1 cellular context compared by ENCODE assay signal in the genomic region with DNA sequence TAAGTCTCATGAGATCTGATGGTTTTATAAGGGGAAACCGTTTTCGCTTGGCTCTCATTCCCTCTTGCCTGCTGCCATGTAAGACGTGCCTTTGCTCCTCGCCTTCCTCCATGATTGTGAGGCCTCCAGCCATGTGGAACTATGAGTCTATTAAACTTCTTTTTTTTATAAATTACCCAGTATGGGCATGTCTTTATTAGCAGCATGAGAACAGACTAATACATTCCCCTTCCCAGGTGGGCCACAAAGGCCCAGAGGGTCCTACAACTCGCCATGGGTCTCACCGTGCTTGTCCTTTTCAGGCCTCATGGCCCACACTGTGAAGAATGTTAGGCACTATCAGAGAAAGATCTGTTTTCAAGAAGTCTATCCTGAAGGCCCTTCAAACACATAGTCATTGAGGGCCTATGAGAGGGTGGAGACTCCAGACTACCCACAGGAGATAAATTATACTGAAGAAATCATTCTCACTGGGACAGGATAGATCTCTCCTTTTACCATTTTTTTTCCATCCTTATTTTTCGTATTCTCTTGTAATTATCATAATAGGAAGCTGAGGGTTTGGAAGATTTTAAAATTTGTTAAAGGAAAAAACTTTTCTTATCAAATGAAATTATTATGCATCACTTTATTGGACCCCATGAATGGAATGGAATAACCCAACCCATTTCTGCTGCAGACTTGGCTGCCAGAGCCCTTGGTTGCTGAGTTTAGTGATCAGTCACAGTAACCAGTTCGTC.
TF ChIP-seq lines count a peak whose summit lies in the region.

No MANE protein-coding gene starts in this region.

TF ChIP-seq in HepG2, 621 proteins besides CTCF, POLR2A, EP300 and RAD21:
- no peak for TF ChIP-seq ZNF333 (CRISPR knock-in tag; IDR thresholded peaks at IDR 0.05; ENCODE audit: borderline replicate concordance)
- no peak for TF ChIP-seq ADNP (CRISPR knock-in tag; IDR thresholded peaks at IDR 0.05)
- TF ChIP-seq ZSCAN30 (CRISPR knock-in tag; IDR thresholded peaks at IDR 0.05), result 0 out of 2 replicates have a peak, but pooled peaks have one; percentile 33
- TF ChIP-seq MTF2 (CRISPR knock-in tag; IDR thresholded peaks at IDR 0.05; ENCODE audit: borderline replicate concordance), result 0 out of 2 replicates have a peak, but pooled peaks have one; percentile 67
- TF ChIP-seq, protein P1, sequence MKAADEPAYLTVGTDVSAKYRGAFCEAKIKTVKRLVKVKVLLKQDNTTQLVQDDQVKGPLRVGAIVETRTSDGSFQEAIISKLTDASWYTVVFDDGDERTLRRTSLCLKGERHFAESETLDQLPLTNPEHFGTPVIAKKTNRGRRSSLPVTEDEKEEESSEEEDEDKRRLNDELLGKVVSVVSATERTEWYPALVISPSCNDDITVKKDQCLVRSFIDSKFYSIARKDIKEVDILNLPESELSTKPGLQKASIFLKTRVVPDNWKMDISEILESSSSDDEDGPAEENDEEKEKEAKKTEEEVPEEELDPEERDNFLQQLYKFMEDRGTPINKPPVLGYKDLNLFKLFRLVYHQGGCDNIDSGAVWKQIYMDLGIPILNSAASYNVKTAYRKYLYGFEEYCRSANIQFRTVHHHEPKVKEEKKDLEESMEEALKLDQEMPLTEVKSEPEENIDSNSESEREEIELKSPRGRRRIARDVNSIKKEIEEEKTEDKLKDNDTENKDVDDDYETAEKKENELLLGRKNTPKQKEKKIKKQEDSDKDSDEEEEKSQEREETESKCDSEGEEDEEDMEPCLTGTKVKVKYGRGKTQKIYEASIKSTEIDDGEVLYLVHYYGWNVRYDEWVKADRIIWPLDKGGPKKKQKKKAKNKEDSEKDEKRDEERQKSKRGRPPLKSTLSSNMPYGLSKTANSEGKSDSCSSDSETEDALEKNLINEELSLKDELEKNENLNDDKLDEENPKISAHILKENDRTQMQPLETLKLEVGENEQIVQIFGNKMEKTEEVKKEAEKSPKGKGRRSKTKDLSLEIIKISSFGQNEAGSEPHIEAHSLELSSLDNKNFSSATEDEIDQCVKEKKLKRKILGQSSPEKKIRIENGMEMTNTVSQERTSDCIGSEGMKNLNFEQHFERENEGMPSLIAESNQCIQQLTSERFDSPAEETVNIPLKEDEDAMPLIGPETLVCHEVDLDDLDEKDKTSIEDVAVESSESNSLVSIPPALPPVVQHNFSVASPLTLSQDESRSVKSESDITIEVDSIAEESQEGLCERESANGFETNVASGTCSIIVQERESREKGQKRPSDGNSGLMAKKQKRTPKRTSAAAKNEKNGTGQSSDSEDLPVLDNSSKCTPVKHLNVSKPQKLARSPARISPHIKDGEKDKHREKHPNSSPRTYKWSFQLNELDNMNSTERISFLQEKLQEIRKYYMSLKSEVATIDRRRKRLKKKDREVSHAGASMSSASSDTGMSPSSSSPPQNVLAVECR (CRISPR knock-in tag; IDR thresholded peaks at IDR 0.05; ENCODE audit: borderline replicate concordance), result peak; percentile 27; the same call in 1 of the 2 replicates
- TF ChIP-seq NCOA1 (CRISPR knock-in tag; IDR thresholded peaks at IDR 0.05), result 0 out of 2 replicates have a peak, but pooled peaks have one; percentile 56
- TF ChIP-seq, protein P2, sequence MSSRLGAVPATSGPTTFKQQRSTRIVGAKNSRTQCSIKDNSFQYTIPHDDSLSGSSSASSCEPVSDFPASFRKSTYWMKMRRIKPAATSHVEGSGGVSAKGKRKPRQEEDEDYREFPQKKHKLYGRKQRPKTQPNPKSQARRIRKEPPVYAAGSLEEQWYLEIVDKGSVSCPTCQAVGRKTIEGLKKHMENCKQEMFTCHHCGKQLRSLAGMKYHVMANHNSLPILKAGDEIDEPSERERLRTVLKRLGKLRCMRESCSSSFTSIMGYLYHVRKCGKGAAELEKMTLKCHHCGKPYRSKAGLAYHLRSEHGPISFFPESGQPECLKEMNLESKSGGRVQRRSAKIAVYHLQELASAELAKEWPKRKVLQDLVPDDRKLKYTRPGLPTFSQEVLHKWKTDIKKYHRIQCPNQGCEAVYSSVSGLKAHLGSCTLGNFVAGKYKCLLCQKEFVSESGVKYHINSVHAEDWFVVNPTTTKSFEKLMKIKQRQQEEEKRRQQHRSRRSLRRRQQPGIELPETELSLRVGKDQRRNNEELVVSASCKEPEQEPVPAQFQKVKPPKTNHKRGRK (CRISPR knock-in tag; IDR thresholded peaks at IDR 0.05), result no peak
- no peak for TF ChIP-seq PHB2 (IDR thresholded peaks at IDR 0.05; ENCODE audit: partially characterized antibody)
- no peak for TF ChIP-seq PCBP1 (IDR thresholded peaks at IDR 0.05; ENCODE audit: borderline replicate concordance, low read depth, low read length)
- TF ChIP-seq CSRNP1 (CRISPR knock-in tag; IDR thresholded peaks at IDR 0.05), result no peak
- TF ChIP-seq, protein P3, sequence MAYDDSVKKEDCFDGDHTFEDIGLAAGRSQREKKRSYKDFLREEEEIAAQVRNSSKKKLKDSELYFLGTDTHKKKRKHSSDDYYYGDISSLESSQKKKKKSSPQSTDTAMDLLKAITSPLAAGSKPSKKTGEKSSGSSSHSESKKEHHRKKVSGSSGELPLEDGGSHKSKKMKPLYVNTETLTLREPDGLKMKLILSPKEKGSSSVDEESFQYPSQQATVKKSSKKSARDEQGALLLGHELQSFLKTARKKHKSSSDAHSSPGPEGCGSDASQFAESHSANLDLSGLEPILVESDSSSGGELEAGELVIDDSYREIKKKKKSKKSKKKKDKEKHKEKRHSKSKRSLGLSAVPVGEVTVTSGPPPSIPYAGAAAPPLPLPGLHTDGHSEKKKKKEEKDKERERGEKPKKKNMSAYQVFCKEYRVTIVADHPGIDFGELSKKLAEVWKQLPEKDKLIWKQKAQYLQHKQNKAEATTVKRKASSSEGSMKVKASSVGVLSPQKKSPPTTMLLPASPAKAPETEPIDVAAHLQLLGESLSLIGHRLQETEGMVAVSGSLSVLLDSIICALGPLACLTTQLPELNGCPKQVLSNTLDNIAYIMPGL (CRISPR knock-in tag; IDR thresholded peaks at IDR 0.05; ENCODE audit: borderline replicate concordance in 1 of 2, low read depth in 1 of 2), result no peak
